10 cellular contexts compared by ENCODE assay signal in genomic region chr1:39178541-39179431, GRCh38. TPM values are rescaled to one million over a fixed set of nuclear protein-coding genes. Genes with fewer than 3 reads are reported as not detected.
DNase-seq lines count a peak whose midpoint lies in the region; ATAC-seq and TF ChIP-seq lines count a peak whose summit lies in the region.
"Had no signal": no experiment of that assay in that cellular context is flagged by ENCODE, and none has a peak within 500 bp of the region (broad histone marks: within the 10 kb centered on the region; RNA-seq: fewer than 3 reads in every experiment).

No MANE protein-coding gene starts in this region.

- ATAC-seq in stimulated activated naive CD8-positive, alpha-beta T cell treated with anti-CD3 and anti-CD28 coated beads, Interleukin-15, amount 100 ng/mL, for 72 hours = no peak
- ATAC-seq in stimulated activated naive CD8-positive, alpha-beta T cell treated with anti-CD3 and anti-CD28 coated beads, Interleukin-15, Interleukin-2, amounts not matched to agents 100 U/mL and 50 U/mL, for 24 hours = no peak
- ATAC-seq in HG03097 (IDR thresholded peaks at IDR 0.05; ENCODE audit: low FRiP score, unreplicated experiment) = no peak
- no peak for ATAC-seq in GM18858 (IDR thresholded peaks at IDR 0.05; ENCODE audit: unreplicated experiment)

- 69 to 83% methylated on average over 6 of the region's 6 CpGs for WGBS in mesodermal cell (ENCODE audit: insufficient coverage in 2 of 2), 2 experiments

- H3K27me3 Mint-ChIP-seq in stimulated activated naive CD8-positive, alpha-beta T cell treated with anti-CD3 and anti-CD28 coated beads, Interleukin-15, amount 100 ng/mL, for 72 hours = no peaks in the 10 kb centered on the region

- no peak for TF ChIP-seq CTCF in coronary artery (IDR thresholded peaks at IDR 0.05)

- no peaks in the 10 kb centered on the region for H3K9me3 Mint-ChIP-seq in stimulated activated naive CD8-positive, alpha-beta T cell treated with anti-CD3 and anti-CD28 coated beads, Interleukin-15, amount 100 ng/mL, for 72 hours

- H3K36me3 ChIP-seq in mesodermal cell (ENCODE audit: control insufficient read depth, insufficient read depth, low read length) = peaks cover 12% of the 10 kb centered on the region

- H3K4me1 ChIP-seq in mesodermal cell (ENCODE audit: control insufficient read depth, insufficient read depth, low read length, poor library complexity, severe bottlenecking) = peaks cover 55% of the 10 kb centered on the region

- no peaks in the 10 kb centered on the region for H3K9me3 ChIP-seq in mesodermal cell (ENCODE audit: control insufficient read depth, low read length)

- H3K27ac ChIP-seq in coronary artery = peak overlapping the region; percentile 27 to 71
- H3K27ac ChIP-seq in mesodermal cell (ENCODE audit: low read depth, low read length, severe bottlenecking) = peak overlapping the region; percentile 97

- H3K27ac Mint-ChIP-seq in stimulated activated naive CD8-positive, alpha-beta T cell treated with anti-CD3 and anti-CD28 coated beads, Interleukin-15, amount 100 ng/mL, for 72 hours = peak overlapping the region; percentile 11 to 48

- DNase-seq in stimulated activated naive CD8-positive, alpha-beta T cell treated with anti-CD3 and anti-CD28 coated beads, Interleukin-15, amount 100 ng/mL, for 72 hours = no peak
- no peak for DNase-seq in stimulated activated naive CD8-positive, alpha-beta T cell treated with anti-CD3 and anti-CD28 coated beads, Interleukin-15, Interleukin-2, amounts not matched to agents 100 U/mL and 50 U/mL, for 24 hours
- DNase-seq in coronary artery (ENCODE audit: low spot score) = no peak
- no peak for DNase-seq in GM19238 (ENCODE audit: insufficient read length, low spot score)
- DNase-seq in UCSD-AML1 (lab: John Stamatoyannopoulos, UW; ENCODE audit: unreplicated experiment) = no peak
- DNase-seq: AML-193, NCI-H187 treated with DMSO at 0.1 percent for 48 hours had no signal

- H3K4me1 Mint-ChIP-seq in stimulated activated naive CD8-positive, alpha-beta T cell treated with anti-CD3 and anti-CD28 coated beads, Interleukin-15, amount 100 ng/mL, for 72 hours = peaks cover 11% of the 10 kb centered on the region

- no peak overlapping the region for H3K4me3 Mint-ChIP-seq in stimulated activated naive CD8-positive, alpha-beta T cell treated with anti-CD3 and anti-CD28 coated beads, Interleukin-15, amount 100 ng/mL, for 72 hours

- H3K4me3 ChIP-seq in coronary artery = no peak overlapping the region
- no peak overlapping the region for H3K4me3 ChIP-seq in mesodermal cell (ENCODE audit: extremely low read depth, insufficient read depth, low read length, poor library complexity, severe bottlenecking)

RNA-seq across cellular contexts. Expression of gene MACF1, which starts 25.7 kb away (rescaled TPM):
- polyA plus RNA-seq in mesodermal cell (2013, experiment 1 of 2) = 154 TPM
- 117 TPM for polyA plus RNA-seq in mesodermal cell (2013, experiment 2 of 2)
